Comparison of ENCODE assay signal across 18 cellular contexts in the genomic region with DNA sequence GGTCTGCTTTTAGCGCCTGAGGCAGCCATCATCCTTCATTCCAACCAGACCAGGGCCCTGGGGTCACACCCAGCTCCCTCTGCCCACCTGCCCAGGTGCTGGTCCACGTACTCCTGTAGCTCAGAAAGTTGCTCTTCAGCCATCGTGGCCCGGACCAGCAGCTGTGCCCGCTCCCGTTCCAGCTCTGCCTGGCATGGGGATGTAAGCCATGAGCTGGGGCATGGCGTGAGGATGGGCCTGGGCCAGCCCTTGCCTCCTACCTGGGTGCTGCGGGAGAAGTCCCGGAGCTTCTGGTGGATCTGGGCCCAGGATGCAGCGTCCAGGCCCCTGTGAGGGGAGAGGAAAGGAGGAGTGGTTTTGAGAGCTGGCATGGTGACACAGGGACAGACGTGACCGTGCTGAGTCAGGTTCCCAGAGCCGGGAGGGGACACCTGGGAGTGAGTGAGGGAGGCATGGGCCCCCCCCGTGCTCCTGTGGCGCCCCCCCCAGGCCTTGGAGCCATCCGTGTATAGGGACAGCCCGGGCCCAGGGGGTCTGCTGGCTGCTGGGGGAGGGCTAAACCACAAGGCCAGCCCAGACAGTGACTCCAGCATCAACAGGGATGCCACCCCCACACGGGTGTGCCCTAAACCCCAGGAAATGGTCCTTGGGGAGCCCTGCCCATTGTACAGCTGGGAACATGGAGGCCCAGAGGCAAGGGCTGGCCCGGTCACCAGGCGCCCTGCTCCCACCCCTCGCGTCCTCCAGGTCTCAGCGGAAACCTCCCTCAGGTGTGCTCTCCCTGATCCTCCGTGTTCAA. TPM values are rescaled to one million over a fixed set of nuclear protein-coding genes. Genes with fewer than 3 reads are reported as not detected.
DNase-seq lines count a peak whose midpoint lies in the region; ATAC-seq and TF ChIP-seq lines count a peak whose summit lies in the region.
"Had no signal": no experiment of that assay in that cellular context is flagged by ENCODE, and none has a peak within 500 bp of the region (broad histone marks: within the 10 kb centered on the region; RNA-seq: fewer than 3 reads in every experiment).

No MANE protein-coding gene starts in this region.

- ATAC-seq in activated naive CD8-positive, alpha-beta T cell treated with anti-CD3 and anti-CD28 coated beads, Interleukin-2, amount 50 U/mL, for 24 hours = no peak
- no peak for ATAC-seq in HG02870 (IDR thresholded peaks at IDR 0.05; ENCODE audit: unreplicated experiment)
- ATAC-seq: body of pancreas, esophagus mucosa, left ventricle myocardium superior, psoas muscle had no signal

- H3K4me3 ChIP-seq in WERI-Rb-1 (ENCODE audit: low read depth, low read length) = no peak overlapping the region
- H3K4me3 ChIP-seq: body of pancreas, psoas muscle had no signal

- no peaks in the 10 kb centered on the region for H3K27me3 ChIP-seq in WERI-Rb-1 (ENCODE audit: insufficient read depth, low read depth, severe bottlenecking)

- peak overlapping the region; percentile 19 for H3K27ac Mint-ChIP-seq in activated CD4-positive, alpha-beta T cell treated with anti-CD3 and anti-CD28 coated beads, Interleukin-2, amount 10 ng/mL, durations not matched to agents 7 days and 5 days
- H3K27ac Mint-ChIP-seq in activated naive CD8-positive, alpha-beta T cell treated with anti-CD3 and anti-CD28 coated beads, Interleukin-2, amount 50 U/mL, for 24 hours = no peak overlapping the region
- peak overlapping the region; percentile 41 for H3K27ac Mint-ChIP-seq in progenitor cell of endocrine pancreas
- H3K27ac Mint-ChIP-seq: activated CD4-positive, alpha-beta memory T cell treated with anti-CD3 and anti-CD28 coated beads, Interleukin-2, amount 10 ng/mL, durations not matched to agents 7 days and 5 days had no signal

- H3K4me3 Mint-ChIP-seq in activated CD4-positive, alpha-beta T cell treated with anti-CD3 and anti-CD28 coated beads, Interleukin-2, amount 10 ng/mL, durations not matched to agents 7 days and 5 days = no peak overlapping the region
- H3K4me3 Mint-ChIP-seq in activated naive CD8-positive, alpha-beta T cell treated with anti-CD3 and anti-CD28 coated beads, Interleukin-2, amount 50 U/mL, for 24 hours = peak overlapping the region; percentile 74
- peak overlapping the region; percentile 41 for H3K4me3 Mint-ChIP-seq in progenitor cell of endocrine pancreas (ENCODE audit: low read depth)
- H3K4me3 Mint-ChIP-seq: activated CD4-positive, alpha-beta memory T cell treated with anti-CD3 and anti-CD28 coated beads, Interleukin-2, amount 10 ng/mL, durations not matched to agents 7 days and 5 days had no signal

- H3K4me1 Mint-ChIP-seq in activated CD4-positive, alpha-beta T cell treated with anti-CD3 and anti-CD28 coated beads, Interleukin-2, amount 10 ng/mL, durations not matched to agents 7 days and 5 days = peaks cover 12% of the 10 kb centered on the region
- H3K4me1 Mint-ChIP-seq in activated naive CD8-positive, alpha-beta T cell treated with anti-CD3 and anti-CD28 coated beads, Interleukin-2, amount 50 U/mL, for 24 hours = peaks cover 19% of the 10 kb centered on the region
- peaks cover 8% of the 10 kb centered on the region for H3K4me1 Mint-ChIP-seq in progenitor cell of endocrine pancreas (ENCODE audit: low read depth)

- no peak for DNase-seq in activated CD4-positive, alpha-beta T cell treated with anti-CD3 and anti-CD28 coated beads, Interleukin-2, amount 10 ng/mL, durations not matched to agents 7 days and 5 days
- DNase-seq in activated CD4-positive, alpha-beta T cell treated with anti-CD3 and anti-CD28 coated beads for 1 hour = no peak
- DNase-seq in activated naive CD8-positive, alpha-beta T cell treated with anti-CD3 and anti-CD28 coated beads, Interleukin-2, amount 50 U/mL, for 24 hours = no peak
- DNase-seq in progenitor cell of endocrine pancreas (ENCODE audit: low spot score, unreplicated experiment) (no peak), WERI-Rb-1 (no peak), NCI-H2107 (lab: John Stamatoyannopoulos, UW) (no peak)
- DNase-seq: activated CD4-positive, alpha-beta memory T cell treated with anti-CD3 and anti-CD28 coated beads, Interleukin-2, amount 10 ng/mL, durations not matched to agents 7 days and 5 days; activated effector memory CD4-positive, alpha-beta T cell treated with anti-CD3 and anti-CD28 coated beads, Interleukin-2, amount 50 U/mL, for 16 hours; body of pancreas; left ventricle myocardium superior; NCI-H187 treated with DMSO at 0.1 percent for 48 hours; NCI-H510A; psoas muscle had no signal

- TF ChIP-seq CTCF in progenitor cell of endocrine pancreas (IDR thresholded peaks at IDR 0.05; ENCODE audit: unreplicated experiment) (no peak), WERI-Rb-1 (IDR thresholded peaks at IDR 0.05; ENCODE audit: low read depth, low read length) (no peak)

- H3K27ac ChIP-seq in WERI-Rb-1 = no peak overlapping the region
- H3K27ac ChIP-seq: body of pancreas, psoas muscle had no signal

- TF ChIP-seq POLR2A in GM19193 (IDR thresholded peaks at IDR 0.05; ENCODE audit: extremely low read depth, insufficient read depth, insufficient read length) = peak; percentile 32

- H3K36me3 Mint-ChIP-seq in activated CD4-positive, alpha-beta T cell treated with anti-CD3 and anti-CD28 coated beads, Interleukin-2, amount 10 ng/mL, durations not matched to agents 7 days and 5 days (ENCODE audit: low read depth) = no peaks in the 10 kb centered on the region
- H3K36me3 Mint-ChIP-seq in activated naive CD8-positive, alpha-beta T cell treated with anti-CD3 and anti-CD28 coated beads, Interleukin-2, amount 50 U/mL, for 24 hours (ENCODE audit: low read depth) = no peaks in the 10 kb centered on the region
- H3K36me3 Mint-ChIP-seq in progenitor cell of endocrine pancreas (ENCODE audit: insufficient read depth) = no peaks in the 10 kb centered on the region

- no peaks in the 10 kb centered on the region for H3K9me3 Mint-ChIP-seq in activated CD4-positive, alpha-beta T cell treated with anti-CD3 and anti-CD28 coated beads, Interleukin-2, amount 10 ng/mL, durations not matched to agents 7 days and 5 days
- H3K9me3 Mint-ChIP-seq in activated naive CD8-positive, alpha-beta T cell treated with anti-CD3 and anti-CD28 coated beads, Interleukin-2, amount 50 U/mL, for 24 hours = no peaks in the 10 kb centered on the region
- no peaks in the 10 kb centered on the region for H3K9me3 Mint-ChIP-seq in progenitor cell of endocrine pancreas (ENCODE audit: low read depth)
- H3K9me3 Mint-ChIP-seq: activated CD4-positive, alpha-beta memory T cell treated with anti-CD3 and anti-CD28 coated beads, Interleukin-2, amount 10 ng/mL, durations not matched to agents 7 days and 5 days; dendritic cell treated with granulocyte-macrophage colony-stimulating factor and Interleukin-4, amounts not matched to agents 40 ng/mL and 50 ng/mL, for 4 days had no signal

- H3K27me3 Mint-ChIP-seq in activated CD4-positive, alpha-beta T cell treated with anti-CD3 and anti-CD28 coated beads, Interleukin-2, amount 10 ng/mL, durations not matched to agents 7 days and 5 days = peaks cover 2% of the 10 kb centered on the region
- no peaks in the 10 kb centered on the region for H3K27me3 Mint-ChIP-seq in activated naive CD8-positive, alpha-beta T cell treated with anti-CD3 and anti-CD28 coated beads, Interleukin-2, amount 50 U/mL, for 24 hours
- H3K27me3 Mint-ChIP-seq in progenitor cell of endocrine pancreas = peaks cover 15% of the 10 kb centered on the region

- CTCF ChIA-PET in activated CD4-positive, alpha-beta T cell treated with anti-CD3 and anti-CD28 coated beads, Interleukin-2, amount 10 ng/mL, durations not matched to agents 7 days and 5 days (lab: Charles Lee) = interaction anchor here (0.7 to 2.1 kb wide), 3 partner anchors 9 to 28 kb away, joined by 3 to 8 read pairs (median 4); partner anchors contain the start of gene CIAO3

- H3K9me3 ChIP-seq in WERI-Rb-1 (ENCODE audit: severe bottlenecking) = no peaks in the 10 kb centered on the region
- H3K9me3 ChIP-seq: body of pancreas, psoas muscle, spleen had no signal

- H3K36me3 ChIP-seq in WERI-Rb-1 = peaks cover 6% of the 10 kb centered on the region

- POLR2A ChIA-PET in activated CD4-positive, alpha-beta T cell treated with anti-CD3 and anti-CD28 coated beads, Interleukin-2, amount 10 ng/mL, durations not matched to agents 7 days and 5 days (lab: Charles Lee) = no interaction called here

RNA-seq across cellular contexts. Expression of gene ANTKMT, which starts 2.1 kb away (rescaled TPM):
- total RNA-seq in activated CD4-positive, alpha-beta T cell treated with anti-CD3 and anti-CD28 coated beads, Interleukin-2, amount 10 ng/mL, durations not matched to agents 7 days and 5 days = 1 to 10 TPM; 5.5 to 8.7 TPM
- total RNA-seq in progenitor cell of endocrine pancreas = 44.2 and 44.9 TPM in 2 replicates

RNA-seq across cellular contexts. Expression of gene CCDC78, which starts 3.2 kb away (rescaled TPM):
- 1 to 10 TPM; 1.6 to 2.3 TPM for total RNA-seq in activated CD4-positive, alpha-beta T cell treated with anti-CD3 and anti-CD28 coated beads, Interleukin-2, amount 10 ng/mL, durations not matched to agents 7 days and 5 days
- total RNA-seq in progenitor cell of endocrine pancreas = 2.5 and 3.2 TPM in 2 replicates
- total RNA-seq: body of pancreas had no signal

RNA-seq across cellular contexts. Expression of gene HAGHL, which starts 3.9 kb away (rescaled TPM):
- total RNA-seq in activated CD4-positive, alpha-beta T cell treated with anti-CD3 and anti-CD28 coated beads, Interleukin-2, amount 10 ng/mL, durations not matched to agents 7 days and 5 days = 1 to 10 TPM; 5.0 to 5.7 TPM
- total RNA-seq in progenitor cell of endocrine pancreas = 8.1 and 9.2 TPM in 2 replicates

RNA-seq across cellular contexts. Expression of gene METRN, which starts 8.1 kb away (rescaled TPM):
- 1 to 10 TPM; 2.5 to 3.0 TPM for total RNA-seq in activated CD4-positive, alpha-beta T cell treated with anti-CD3 and anti-CD28 coated beads, Interleukin-2, amount 10 ng/mL, durations not matched to agents 7 days and 5 days
- 98.6 and 107 TPM in 2 replicates for total RNA-seq in progenitor cell of endocrine pancreas

RNA-seq across cellular contexts. Expression of gene FBXL16, which starts 17.4 kb away (rescaled TPM):
- total RNA-seq in activated CD4-positive, alpha-beta T cell treated with anti-CD3 and anti-CD28 coated beads, Interleukin-2, amount 10 ng/mL, durations not matched to agents 7 days and 5 days = 10 to 100 TPM; 12.7 to 14.3 TPM
- total RNA-seq in progenitor cell of endocrine pancreas = 4.3 TPM in 2 replicates
